ENCODE assay signal across 26 cellular contexts in genomic region chr1:241470908-241471610, GRCh38.
"Had no signal": no experiment of that assay in that cellular context is flagged by ENCODE, and none has a peak within 500 bp of the region (broad histone marks: within the 10 kb centered on the region; RNA-seq: fewer than 3 reads in every experiment).

No MANE protein-coding gene starts in this region.

- H3K9me3 ChIP-seq: esophagus squamous epithelium, left ventricle myocardium inferior, mucosa of descending colon, prostate gland, tibial nerve had no signal

- H3K4me3 ChIP-seq: esophagus squamous epithelium, left ventricle myocardium inferior, lung, mucosa of descending colon, prostate gland, tibial nerve had no signal

- H3K4me3 Mint-ChIP-seq: activated CD4-positive, alpha-beta memory T cell treated with anti-CD3 and anti-CD28 coated beads, Interleukin-2, amount 10 ng/mL, durations not matched to agents 7 days and 5 days; activated CD4-positive, alpha-beta T cell treated with anti-CD3 and anti-CD28 coated beads, Interleukin-2, amount 10 ng/mL, durations not matched to agents 7 days and 5 days; activated T-cell treated with anti-CD3 and anti-CD28 coated beads, Interleukin-2, amount 50 U/mL, for 24 hours; activated T-helper 17 cell treated with anti-CD3 and anti-CD28 coated beads, Interleukin-2, amount 50 U/mL, for 72 hours; natural killer cell treated with Interleukin-12 subunit alpha and Interleukin-12 subunit beta and Interleukin-15 and Interleukin-18, amount 100 ng/mL, for 72 hours; T-helper 17 cell had no signal

- DNase-seq: activated CD4-positive, alpha-beta memory T cell treated with anti-CD3 and anti-CD28 coated beads, Interleukin-2, amount 10 ng/mL, durations not matched to agents 7 days and 5 days; activated CD4-positive, alpha-beta T cell treated with anti-CD3 and anti-CD28 coated beads, Interleukin-2, amount 10 ng/mL, durations not matched to agents 7 days and 5 days; activated CD4-positive, CD25-positive, alpha-beta regulatory T cell treated with anti-CD3 and anti-CD28 coated beads, Interleukin-2, amount 50 U/mL, for 72 hours; activated CD8-positive, alpha-beta memory T cell treated with anti-CD3 and anti-CD28 coated beads, Interleukin-2, amount 50 U/mL, for 48 hours; activated gamma-delta T cell treated with Interleukin-2 at 50 U/mL for 16 hours; activated naive CD4-positive, alpha-beta T cell treated with anti-CD3 and anti-CD28 coated beads, Interleukin-2, amount 50 U/mL, for 16 hours; activated T-cell treated with anti-CD3 and anti-CD28 coated beads, Interleukin-2, amount 50 U/mL, for 24 hours; amniotic stem cell; brain microvascular endothelial cell; dermis blood vessel endothelial cell; effector CD8-positive, alpha-beta T cell; esophagus squamous epithelium; islet precursor cell; left ventricle myocardium inferior; mesendoderm; mucosa of descending colon; right cardiac atrium; stimulated activated CD4-positive, alpha-beta T cell treated with anti-CD3 and anti-CD28 coated beads, Interleukin-15, amount 100 ng/mL, for 24 hours; stimulated activated naive CD4-positive, alpha-beta T cell; T-helper 17 cell had no signal

- H3K27ac ChIP-seq: brain microvascular endothelial cell, epithelial cell of prostate, esophagus squamous epithelium, left ventricle myocardium inferior, prostate gland, tibial nerve had no signal

- H3K27me3 ChIP-seq: brain microvascular endothelial cell, esophagus squamous epithelium, tibial nerve had no signal

- H3K4me1 ChIP-seq: esophagus squamous epithelium, left ventricle myocardium inferior, prostate gland, tibial nerve had no signal

- H3K27ac Mint-ChIP-seq: activated CD4-positive, alpha-beta memory T cell treated with anti-CD3 and anti-CD28 coated beads, Interleukin-2, amount 10 ng/mL, durations not matched to agents 7 days and 5 days; activated CD4-positive, alpha-beta T cell treated with anti-CD3 and anti-CD28 coated beads, Interleukin-2, amount 10 ng/mL, durations not matched to agents 7 days and 5 days; activated T-cell treated with anti-CD3 and anti-CD28 coated beads, Interleukin-2, amount 50 U/mL, for 24 hours; activated T-helper 17 cell treated with anti-CD3 and anti-CD28 coated beads, Interleukin-2, amount 50 U/mL, for 72 hours; natural killer cell treated with Interleukin-12 subunit alpha and Interleukin-12 subunit beta and Interleukin-15 and Interleukin-18, amount 100 ng/mL, for 72 hours; T-helper 17 cell had no signal

- H3K27me3 Mint-ChIP-seq: activated CD4-positive, alpha-beta T cell treated with anti-CD3 and anti-CD28 coated beads, Interleukin-2, amount 10 ng/mL, durations not matched to agents 7 days and 5 days had no signal

- H3K9me3 Mint-ChIP-seq: activated CD4-positive, alpha-beta memory T cell treated with anti-CD3 and anti-CD28 coated beads, Interleukin-2, amount 10 ng/mL, durations not matched to agents 7 days and 5 days; activated CD4-positive, alpha-beta T cell treated with anti-CD3 and anti-CD28 coated beads, Interleukin-2, amount 10 ng/mL, durations not matched to agents 7 days and 5 days; activated T-cell treated with anti-CD3 and anti-CD28 coated beads, Interleukin-2, amount 50 U/mL, for 24 hours; activated T-helper 17 cell treated with anti-CD3 and anti-CD28 coated beads, Interleukin-2, amount 50 U/mL, for 72 hours had no signal

- H3K36me3 ChIP-seq: brain microvascular endothelial cell, esophagus squamous epithelium, left ventricle myocardium inferior, prostate gland, tibial nerve had no signal

- H3K4me1 Mint-ChIP-seq: activated CD4-positive, alpha-beta memory T cell treated with anti-CD3 and anti-CD28 coated beads, Interleukin-2, amount 10 ng/mL, durations not matched to agents 7 days and 5 days; activated CD4-positive, alpha-beta T cell treated with anti-CD3 and anti-CD28 coated beads, Interleukin-2, amount 10 ng/mL, durations not matched to agents 7 days and 5 days; activated T-helper 17 cell treated with anti-CD3 and anti-CD28 coated beads, Interleukin-2, amount 50 U/mL, for 72 hours; T-helper 17 cell had no signal

- H3K36me3 Mint-ChIP-seq: natural killer cell treated with Interleukin-12 subunit alpha and Interleukin-12 subunit beta and Interleukin-15 and Interleukin-18, amount 100 ng/mL, for 72 hours had no signal
